ENCODE assay signal across 13 cellular contexts in genomic region chr20:53833333-53834043, GRCh38.
DNase-seq lines count a peak whose midpoint lies in the region; ATAC-seq, FAIRE-seq and TF ChIP-seq lines count a peak whose summit lies in the region.
"Had no signal": no experiment of that assay in that cellular context is flagged by ENCODE, and none has a peak within 500 bp of the region (broad histone marks: within the 10 kb centered on the region; RNA-seq: fewer than 3 reads in every experiment).

No MANE protein-coding gene starts in this region.

- peak; percentile 20 for ATAC-seq in HG02885 (IDR thresholded peaks at IDR 0.05; ENCODE audit: poor library complexity, unreplicated experiment)
- ATAC-seq in activated CD8-positive, alpha-beta T cell treated with anti-CD3 and anti-CD28 coated beads for 36 hours = no peak
- ATAC-seq in natural killer cell = no peak
- ATAC-seq: right cardiac atrium had no signal

- no peak for TF ChIP-seq CTCF in activated CD8-positive, alpha-beta T cell treated with anti-CD3 and anti-CD28 coated beads for 36 hours (IDR thresholded peaks at IDR 0.05)
- TF ChIP-seq CTCF in natural killer cell (IDR thresholded peaks at IDR 0.05) (no peak), D721Med (IDR thresholded peaks at IDR 0.05; ENCODE audit: insufficient read depth, missing control alignments) (no peak)

- no peak for DNase-seq in activated CD8-positive, alpha-beta T cell treated with anti-CD3 and anti-CD28 coated beads for 36 hours
- DNase-seq in natural killer cell = no peak
- no peak for DNase-seq in 8988T
- no peak for DNase-seq in activated CD4-positive, CD25-positive, alpha-beta regulatory T cell treated with anti-CD3 and anti-CD28 coated beads, Interleukin-2, amount 50 U/mL, for 72 hours
- no peak for DNase-seq in D721Med (ENCODE audit: insufficient read length, low spot score)
- DNase-seq: DMS 273 treated with DMSO at 0.1 percent for 48 hours, NCI-H1417 treated with DMSO at 0.1 percent for 48 hours, NCI-H69, right cardiac atrium, SHP77 treated with DMSO at 0.1 percent for 48 hours had no signal

- peak overlapping the region; percentile 25; the same call in 1 of the 2 replicates for H3K4me3 ChIP-seq in GM08714 (ENCODE audit: low read length)
- H3K4me3 ChIP-seq: ascending aorta had no signal

- peak overlapping the region; percentile 79 for H3K4me3 Mint-ChIP-seq in activated CD8-positive, alpha-beta T cell treated with anti-CD3 and anti-CD28 coated beads for 36 hours
- peak overlapping the region; percentile 45 for H3K4me3 Mint-ChIP-seq in natural killer cell

- H3K36me3 Mint-ChIP-seq in activated CD8-positive, alpha-beta T cell treated with anti-CD3 and anti-CD28 coated beads for 36 hours (ENCODE audit: low read depth) = peaks cover 8% of the 10 kb centered on the region
- H3K36me3 Mint-ChIP-seq in natural killer cell = no peaks in the 10 kb centered on the region

- H3K9me3 Mint-ChIP-seq in activated CD8-positive, alpha-beta T cell treated with anti-CD3 and anti-CD28 coated beads for 36 hours = peaks cover 6% of the 10 kb centered on the region
- peaks cover 3 to 4% of the 10 kb centered on the region in 2 donors for H3K9me3 Mint-ChIP-seq in natural killer cell

- no peak for FAIRE-seq in D721Med (lab: Jason Lieb, UNC)

- intact Hi-C loops in activated CD8-positive, alpha-beta T cell treated with anti-CD3 and anti-CD28 coated beads for 36 hours (cut with micrococcal nuclease) = loop anchor here (5.0 kb wide), 1 partner anchor 81 kb away; no protein-coding TSS in a partner anchor
- intact Hi-C loops in natural killer cell (cut with micrococcal nuclease) = no loop called here

- peaks cover 60% of the 10 kb centered on the region for H3K4me1 Mint-ChIP-seq in activated CD8-positive, alpha-beta T cell treated with anti-CD3 and anti-CD28 coated beads for 36 hours (ENCODE audit: low read depth)
- H3K4me1 Mint-ChIP-seq in natural killer cell = peaks cover 54 to 63% of the 10 kb centered on the region in 2 donors

- CTCF ChIA-PET in activated CD8-positive, alpha-beta T cell treated with anti-CD3 and anti-CD28 coated beads for 36 hours (lab: Charles Lee) = no interaction called here

- H3K27ac Mint-ChIP-seq in activated CD8-positive, alpha-beta T cell treated with anti-CD3 and anti-CD28 coated beads for 36 hours = peak overlapping the region; percentile 100
- peak overlapping the region; percentile 76 to 88 for H3K27ac Mint-ChIP-seq in natural killer cell

- no peaks in the 10 kb centered on the region for H3K27me3 Mint-ChIP-seq in activated CD8-positive, alpha-beta T cell treated with anti-CD3 and anti-CD28 coated beads for 36 hours
- H3K27me3 Mint-ChIP-seq in natural killer cell (ENCODE audit: low read depth in 2 of 2) = no peaks in the 10 kb centered on the region

- POLR2A ChIA-PET in activated CD8-positive, alpha-beta T cell treated with anti-CD3 and anti-CD28 coated beads for 36 hours (lab: Charles Lee) = interaction anchor here (0.9 to 1.5 kb wide), 2 partner anchors 81 to 132 kb away, joined by 3 to 4 read pairs; no protein-coding TSS in a partner anchor
